In the genomic region with DNA sequence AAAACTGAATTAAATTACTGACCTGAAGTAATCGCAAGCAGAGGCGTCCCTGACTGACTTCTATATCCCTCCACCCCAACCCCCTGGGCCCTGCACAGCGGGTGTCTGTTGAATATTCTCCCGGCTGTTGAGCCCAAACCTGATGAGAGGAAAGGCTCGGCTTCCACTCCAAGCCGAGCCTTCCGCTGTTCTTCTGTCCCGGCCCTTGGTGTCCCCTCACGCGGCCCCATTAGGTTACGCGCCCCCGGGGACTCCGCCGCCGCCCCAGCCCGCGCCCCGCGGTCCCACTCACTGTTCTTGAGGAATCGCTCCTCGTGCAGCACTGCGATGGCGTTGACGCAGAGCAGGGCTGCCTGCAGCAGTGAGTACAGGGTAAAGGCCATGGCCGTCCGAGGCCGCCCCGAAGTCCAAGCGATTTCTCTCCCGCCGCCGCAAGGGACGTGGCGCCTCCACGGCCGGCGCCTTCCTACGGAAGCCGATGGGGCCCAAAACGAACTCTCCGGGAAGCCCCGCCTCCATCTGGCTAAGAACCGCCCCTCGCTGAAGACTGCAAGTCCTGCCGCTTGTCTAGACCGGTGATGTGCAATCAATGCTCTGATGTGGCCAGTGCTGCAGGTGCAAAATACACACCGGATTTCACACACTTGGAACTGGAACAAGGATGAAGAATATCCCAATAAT, we compare ENCODE assay signal across 1 cellular context.
A peak's percentile ranks its signal among the peaks of the same experiment; 100 is the strongest.
TF ChIP-seq lines count a peak whose summit lies in the region.

A gene with protein sequence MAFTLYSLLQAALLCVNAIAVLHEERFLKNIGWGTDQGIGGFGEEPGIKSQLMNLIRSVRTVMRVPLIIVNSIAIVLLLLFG (minus strand): TSS at position 470 of the 681 bp plus-strand sequence. CDS start 87 bp downstream, at position 383.

TF ChIP-seq in HepG2, 621 proteins besides CTCF, POLR2A, EP300 and RAD21 (continued from another document and continues in another):
- no peak for TF ChIP-seq TCF12 (IDR thresholded peaks at IDR 0.05)
- 0 out of 2 replicates have a peak, but pooled peaks have one; percentile 63 for TF ChIP-seq TCF12 (CRISPR knock-in tag; IDR thresholded peaks at IDR 0.05)
- TF ChIP-seq MYNN (CRISPR knock-in tag; IDR thresholded peaks at IDR 0.05; ENCODE audit: low read depth), result no peak
- TF ChIP-seq DNMT1 (CRISPR knock-in tag; IDR thresholded peaks at IDR 0.05), result no peak
- TF ChIP-seq MAFK (conservative IDR thresholded peaks at IDR 0.05 in 1 of 2, IDR thresholded peaks at IDR 0.05 in 1 of 2; ENCODE audit: low read length in 2 of 2), result no peak
- TF ChIP-seq SIX1 (CRISPR knock-in tag; IDR thresholded peaks at IDR 0.05; ENCODE audit: borderline replicate concordance), result no peak
- 0 out of 2 replicates have a peak, but pooled peaks have one; percentile 39 for TF ChIP-seq ZNF44 (CRISPR knock-in tag; IDR thresholded peaks at IDR 0.05)
- TF ChIP-seq, protein P1, sequence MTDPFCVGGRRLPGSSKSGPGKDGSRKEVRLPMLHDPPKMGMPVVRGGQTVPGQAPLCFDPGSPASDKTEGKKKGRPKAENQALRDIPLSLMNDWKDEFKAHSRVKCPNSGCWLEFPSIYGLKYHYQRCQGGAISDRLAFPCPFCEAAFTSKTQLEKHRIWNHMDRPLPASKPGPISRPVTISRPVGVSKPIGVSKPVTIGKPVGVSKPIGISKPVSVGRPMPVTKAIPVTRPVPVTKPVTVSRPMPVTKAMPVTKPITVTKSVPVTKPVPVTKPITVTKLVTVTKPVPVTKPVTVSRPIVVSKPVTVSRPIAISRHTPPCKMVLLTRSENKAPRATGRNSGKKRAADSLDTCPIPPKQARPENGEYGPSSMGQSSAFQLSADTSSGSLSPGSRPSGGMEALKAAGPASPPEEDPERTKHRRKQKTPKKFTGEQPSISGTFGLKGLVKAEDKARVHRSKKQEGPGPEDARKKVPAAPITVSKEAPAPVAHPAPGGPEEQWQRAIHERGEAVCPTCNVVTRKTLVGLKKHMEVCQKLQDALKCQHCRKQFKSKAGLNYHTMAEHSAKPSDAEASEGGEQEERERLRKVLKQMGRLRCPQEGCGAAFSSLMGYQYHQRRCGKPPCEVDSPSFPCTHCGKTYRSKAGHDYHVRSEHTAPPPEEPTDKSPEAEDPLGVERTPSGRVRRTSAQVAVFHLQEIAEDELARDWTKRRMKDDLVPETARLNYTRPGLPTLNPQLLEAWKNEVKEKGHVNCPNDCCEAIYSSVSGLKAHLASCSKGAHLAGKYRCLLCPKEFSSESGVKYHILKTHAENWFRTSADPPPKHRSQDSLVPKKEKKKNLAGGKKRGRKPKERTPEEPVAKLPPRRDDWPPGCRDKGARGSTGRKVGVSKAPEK (CRISPR knock-in tag; IDR thresholded peaks at IDR 0.05; ENCODE audit: borderline replicate concordance), result no peak
- TF ChIP-seq ZNF546 (CRISPR knock-in tag; conservative IDR thresholded peaks at IDR 0.05), result no peak; the same call in 1 of the 2 replicates
- no peak for TF ChIP-seq ZFP82 (CRISPR knock-in tag; IDR thresholded peaks at IDR 0.05; ENCODE audit: borderline replicate concordance)
- no peak for TF ChIP-seq ZNF570 (CRISPR knock-in tag; IDR thresholded peaks at IDR 0.05; ENCODE audit: borderline replicate concordance)
- no peak for TF ChIP-seq ZEB1 (IDR thresholded peaks at IDR 0.05; ENCODE audit: insufficient replicate concordance, low read depth)
- TF ChIP-seq GRHL1 (CRISPR knock-in tag; conservative IDR thresholded peaks at IDR 0.05), result no peak
- 0 out of 2 replicates have a peak, but pooled peaks have one; percentile 44 for TF ChIP-seq ZNF20 (CRISPR knock-in tag; IDR thresholded peaks at IDR 0.05)
- no peak for TF ChIP-seq HHEX (CRISPR knock-in tag; IDR thresholded peaks at IDR 0.05)
- TF ChIP-seq ZBTB39 (CRISPR knock-in tag; IDR thresholded peaks at IDR 0.05), result no peak
- TF ChIP-seq TBX2 (CRISPR knock-in tag; IDR thresholded peaks at IDR 0.05; ENCODE audit: borderline replicate concordance), result peak; percentile 35; the same call in 1 of the 2 replicates
- TF ChIP-seq CAMTA2 (CRISPR knock-in tag; IDR thresholded peaks at IDR 0.05; ENCODE audit: borderline replicate concordance), result no peak
- no peak for TF ChIP-seq MBD4 (IDR thresholded peaks at IDR 0.05; ENCODE audit: borderline replicate concordance, low read length)
- no peak for TF ChIP-seq ZNF354B (CRISPR knock-in tag; IDR thresholded peaks at IDR 0.05)
- TF ChIP-seq KDM2A (CRISPR knock-in tag; IDR thresholded peaks at IDR 0.05; ENCODE audit: borderline replicate concordance, low read depth), result peak; percentile 91
- TF ChIP-seq ZNF547 (CRISPR knock-in tag; IDR thresholded peaks at IDR 0.05), result peak; percentile 79
- TF ChIP-seq GATAD1 (CRISPR knock-in tag; IDR thresholded peaks at IDR 0.05), result peak; percentile 90
- no peak for TF ChIP-seq ZC3H13 (CRISPR knock-in tag; IDR thresholded peaks at IDR 0.05)
- no peak for TF ChIP-seq EZH2 (conservative IDR thresholded peaks at IDR 0.05; ENCODE audit: low read depth, low read length)
- TF ChIP-seq KAT2B (IDR thresholded peaks at IDR 0.05; ENCODE audit: borderline replicate concordance, low read depth, low read length), result no peak
- 0 out of 2 replicates have a peak, but pooled peaks have one; percentile 40 for TF ChIP-seq KLF6 (CRISPR knock-in tag; IDR thresholded peaks at IDR 0.05)
- TF ChIP-seq GMEB2 (CRISPR knock-in tag; IDR thresholded peaks at IDR 0.05; ENCODE audit: low read depth), result peak; percentile 60
- TF ChIP-seq, protein P2, sequence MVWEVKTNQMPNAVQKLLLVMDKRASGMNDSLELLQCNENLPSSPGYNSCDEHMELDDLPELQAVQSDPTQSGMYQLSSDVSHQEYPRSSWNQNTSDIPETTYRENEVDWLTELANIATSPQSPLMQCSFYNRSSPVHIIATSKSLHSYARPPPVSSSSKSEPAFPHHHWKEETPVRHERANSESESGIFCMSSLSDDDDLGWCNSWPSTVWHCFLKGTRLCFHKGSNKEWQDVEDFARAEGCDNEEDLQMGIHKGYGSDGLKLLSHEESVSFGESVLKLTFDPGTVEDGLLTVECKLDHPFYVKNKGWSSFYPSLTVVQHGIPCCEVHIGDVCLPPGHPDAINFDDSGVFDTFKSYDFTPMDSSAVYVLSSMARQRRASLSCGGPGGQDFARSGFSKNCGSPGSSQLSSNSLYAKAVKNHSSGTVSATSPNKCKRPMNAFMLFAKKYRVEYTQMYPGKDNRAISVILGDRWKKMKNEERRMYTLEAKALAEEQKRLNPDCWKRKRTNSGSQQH (CRISPR knock-in tag; IDR thresholded peaks at IDR 0.05; ENCODE audit: low read depth), result peak; percentile 73; the same call in 1 of the 2 replicates
- TF ChIP-seq, protein P3, sequence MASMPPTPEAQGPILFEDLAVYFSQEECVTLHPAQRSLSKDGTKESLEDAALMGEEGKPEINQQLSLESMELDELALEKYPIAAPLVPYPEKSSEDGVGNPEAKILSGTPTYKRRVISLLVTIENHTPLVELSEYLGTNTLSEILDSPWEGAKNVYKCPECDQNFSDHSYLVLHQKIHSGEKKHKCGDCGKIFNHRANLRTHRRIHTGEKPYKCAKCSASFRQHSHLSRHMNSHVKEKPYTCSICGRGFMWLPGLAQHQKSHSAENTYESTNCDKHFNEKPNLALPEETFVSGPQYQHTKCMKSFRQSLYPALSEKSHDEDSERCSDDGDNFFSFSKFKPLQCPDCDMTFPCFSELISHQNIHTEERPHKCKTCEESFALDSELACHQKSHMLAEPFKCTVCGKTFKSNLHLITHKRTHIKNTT (CRISPR knock-in tag; IDR thresholded peaks at IDR 0.05), result no peak
- peak; percentile 52; the same call in 1 of the 2 replicates for TF ChIP-seq ZGPAT (CRISPR knock-in tag; IDR thresholded peaks at IDR 0.05)
- no peak for TF ChIP-seq ZNF563 (CRISPR knock-in tag; IDR thresholded peaks at IDR 0.05)
- no peak for TF ChIP-seq ZNF674 (CRISPR knock-in tag; IDR thresholded peaks at IDR 0.05; ENCODE audit: low read depth)
- peak; percentile 74 for TF ChIP-seq ERF (CRISPR knock-in tag; IDR thresholded peaks at IDR 0.05)
- no peak for TF ChIP-seq TRIM24 (CRISPR knock-in tag; IDR thresholded peaks at IDR 0.05)
- TF ChIP-seq ZNF598 (CRISPR knock-in tag; IDR thresholded peaks at IDR 0.05; ENCODE audit: borderline replicate concordance), result no peak
- TF ChIP-seq BATF2 (CRISPR knock-in tag; IDR thresholded peaks at IDR 0.05), result no peak
- TF ChIP-seq ZBTB7A (CRISPR knock-in tag; IDR thresholded peaks at IDR 0.05), result no peak
- TF ChIP-seq RBM39 (IDR thresholded peaks at IDR 0.05; ENCODE audit: low read depth, low read length, poor library complexity, severe bottlenecking), result no peak
- TF ChIP-seq ZMAT5 (CRISPR knock-in tag; IDR thresholded peaks at IDR 0.05; ENCODE audit: borderline replicate concordance, low read depth), result no peak
- TF ChIP-seq SMARCE1 (IDR thresholded peaks at IDR 0.05; ENCODE audit: borderline replicate concordance), result no peak
- TF ChIP-seq AKAP8 (CRISPR knock-in tag; IDR thresholded peaks at IDR 0.05), result no peak
- peak; percentile 20; the same call in 1 of the 2 replicates for TF ChIP-seq RARA (CRISPR knock-in tag; IDR thresholded peaks at IDR 0.05)
- 0 out of 2 replicates have a peak, but pooled peaks have one; percentile 52 for TF ChIP-seq TGIF2 (CRISPR knock-in tag; IDR thresholded peaks at IDR 0.05)
- TF ChIP-seq CCDC6 (CRISPR knock-in tag; IDR thresholded peaks at IDR 0.05), result no peak
- TF ChIP-seq, protein P4, sequence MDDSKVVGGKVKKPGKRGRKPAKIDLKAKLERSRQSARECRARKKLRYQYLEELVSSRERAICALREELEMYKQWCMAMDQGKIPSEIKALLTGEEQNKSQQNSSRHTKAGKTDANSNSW (CRISPR knock-in tag; IDR thresholded peaks at IDR 0.05; ENCODE audit: borderline replicate concordance), result peak; percentile 77; the same call in 1 of the 2 replicates
- no peak; the same call in none of the 2 replicates for TF ChIP-seq TP53 (CRISPR knock-in tag; conservative IDR thresholded peaks at IDR 0.05)
- TF ChIP-seq ZNF7 (CRISPR knock-in tag; IDR thresholded peaks at IDR 0.05), result no peak
- TF ChIP-seq ZNF501 (CRISPR knock-in tag; IDR thresholded peaks at IDR 0.05), result no peak
